In the genomic region with DNA sequence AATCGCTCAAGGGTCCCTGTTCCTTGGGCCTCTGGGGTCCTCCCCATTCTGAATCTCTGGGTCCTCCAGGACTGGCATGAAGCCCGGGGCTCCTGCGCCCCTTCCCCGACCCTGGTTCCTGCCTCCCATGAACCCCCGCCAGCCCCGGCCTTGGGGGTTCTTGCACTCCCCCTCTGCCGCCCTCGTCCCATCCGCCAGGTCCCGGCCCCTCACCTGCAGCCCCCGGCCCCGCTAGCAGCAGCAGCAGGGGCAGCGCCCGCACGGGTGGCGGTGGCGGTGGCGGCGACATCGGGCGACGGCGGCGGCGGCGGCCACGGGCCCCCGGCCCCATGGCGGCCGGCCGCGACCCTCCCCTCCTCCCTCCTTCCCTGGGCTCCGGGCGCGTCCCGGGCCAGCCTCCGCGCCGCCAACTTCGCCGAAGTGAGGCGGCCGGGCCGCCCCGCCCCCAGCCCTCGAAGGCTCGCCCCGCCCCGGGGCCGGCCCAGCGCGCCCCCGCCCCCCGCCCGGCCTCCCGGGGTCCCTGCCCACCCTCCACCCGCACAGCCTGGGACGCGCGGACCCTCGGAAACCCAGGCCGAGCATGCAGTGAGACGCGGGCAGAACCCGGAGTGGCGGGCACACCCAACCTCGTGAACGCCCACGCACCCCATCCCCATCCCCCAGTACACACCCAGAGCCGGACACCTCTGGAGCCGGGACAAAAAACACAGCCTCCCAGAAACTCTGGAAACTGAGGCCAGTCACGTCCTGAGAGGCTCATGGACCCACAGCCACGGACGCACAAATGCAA, we compare ENCODE assay signal across 8 cellular contexts. TPM values are rescaled to one million over a fixed set of nuclear protein-coding genes. Genes with fewer than 3 reads are reported as not detected.
DNase-seq lines count a peak whose midpoint lies in the region; ATAC-seq, FAIRE-seq and TF ChIP-seq lines count a peak whose summit lies in the region.

A gene (minus strand): TSS at position 421 of the 790 bp plus-strand sequence. CDS start 90 bp downstream, at position 331.

- no peak for TF ChIP-seq RAD21 in A549 (conservative IDR thresholded peaks at IDR 0.05 in 1 of 2, IDR thresholded peaks at IDR 0.05 in 1 of 2)

- H3K4me3 Mint-ChIP-seq in endothelial cell (ENCODE audit: unreplicated experiment), result peak within 1 kb of the TSS; percentile 86
- peak within 1 kb of the TSS in 7 of 8 donors; percentile 71 to 88 (median 79) for H3K4me3 Mint-ChIP-seq in naive B cell

- peak within 1 kb of the TSS; percentile 67 to 96 for H3K27ac ChIP-seq in A549

- no peak for DNase-seq in A549 (ENCODE audit: low read depth in 1 of 2, low spot score in 1 of 2)
- no peak for DNase-seq in Jurkat, Clone E6-1 (ENCODE audit: low read depth, low spot score)
- DNase-seq in endothelial cell (ENCODE audit: low spot score), result peak; percentile 52
- DNase-seq in naive B cell, result no peak
- DNase-seq in NCI-H187 (lab: John Stamatoyannopoulos, UW), result no peak
- DNase-seq in hippocampal formation (lab: John Stamatoyannopoulos, UW), result no peak

- TF ChIP-seq EP300 in A549 (IDR thresholded peaks at IDR 0.05), result no peak

- no peak for FAIRE-seq in A549 (lab: Jason Lieb, UNC)

- peaks cover 10% of the 10 kb centered on the region for H3K27me3 Mint-ChIP-seq in endothelial cell (ENCODE audit: unreplicated experiment)
- peaks cover 39 to 69% (median 54%) of the 10 kb centered on the region in 3 donors for H3K27me3 Mint-ChIP-seq in naive B cell

- POLR2A ChIA-PET in A549 (lab: Yijun Ruan, JAX), result no interaction called here

- CTCF ChIA-PET in A549 (lab: Yijun Ruan, JAX), result interaction anchor here (1.3 kb wide), 1 partner anchor 18 kb away, joined by 3 read pairs; no protein-coding TSS in a partner anchor

- TF ChIP-seq POLR2A in A549 (IDR thresholded peaks at IDR 0.05; ENCODE audit: low read length), result no peak

- H3K36me3 Mint-ChIP-seq in endothelial cell (ENCODE audit: low read depth, unreplicated experiment), result peaks cover 20% of the 10 kb centered on the region
- H3K36me3 Mint-ChIP-seq in naive B cell, result peaks cover 0 to 15% of the 10 kb centered on the region in 2 donors

- H3K4me1 ChIP-seq in A549, result peaks cover 18% of the 10 kb centered on the region

- H3K27ac Mint-ChIP-seq in endothelial cell (ENCODE audit: unreplicated experiment) (no peak within 1 kb of the TSS), naive B cell (peak within 1 kb of the TSS in 1 of 6 donors; percentile 67)

- H3K4me1 Mint-ChIP-seq in endothelial cell (ENCODE audit: unreplicated experiment), result peaks cover 8% of the 10 kb centered on the region
- H3K4me1 Mint-ChIP-seq in naive B cell, result peaks cover 14 to 28% (median 15%) of the 10 kb centered on the region in 3 donors

- H3K4me3 ChIP-seq in A549, result peak within 1 kb of the TSS; percentile 68
- H3K4me3 ChIP-seq in Jurkat, Clone E6-1 (ENCODE audit: low read length), result peak within 1 kb of the TSS; percentile 75

- TF ChIP-seq CTCF in A549 (IDR thresholded peaks at IDR 0.05), result no peak
- no peak for TF ChIP-seq CTCF in endothelial cell (IDR thresholded peaks at IDR 0.05; ENCODE audit: unreplicated experiment)

- no peaks in the 10 kb centered on the region for H3K9me3 ChIP-seq in A549

- 65% methylated on average over 3 of the region's 74 CpGs for WGBS in A549 (ENCODE audit: missing lambda C conversion rate)

- ATAC-seq in A549 (peak in 1 of 2 experiments; percentile 45; a peak in 1 of 6 replicates), naive B cell (ENCODE audit: low read depth in 2 of 2) (no peak), HG02610 (IDR thresholded peaks at IDR 0.05; ENCODE audit: unreplicated experiment) (no peak), HG03460 (IDR thresholded peaks at IDR 0.05; ENCODE audit: unreplicated experiment) (no peak)

- peak within 1 kb of the TSS; percentile 80 for H3K4me2 ChIP-seq in A549

- no peaks in the 10 kb centered on the region for H3K9me3 Mint-ChIP-seq in endothelial cell (ENCODE audit: unreplicated experiment)
- H3K9me3 Mint-ChIP-seq in naive B cell, result peaks cover 0 to 2% (median 0%) of the 10 kb centered on the region in 7 donors

TF ChIP-seq in A549, 52 proteins besides CTCF, POLR2A, EP300 and RAD21:
- no peak for TF ChIP-seq FOSB (CRISPR knock-in tag; IDR thresholded peaks at IDR 0.05)
- TF ChIP-seq NFE2L2 (conservative IDR thresholded peaks at IDR 0.05; ENCODE audit: low read length), result no peak
- no peak for TF ChIP-seq CEBPB (IDR thresholded peaks at IDR 0.05)
- no peak for TF ChIP-seq JUN (IDR thresholded peaks at IDR 0.05)
- TF ChIP-seq HOXB13 (CRISPR knock-in tag; IDR thresholded peaks at IDR 0.05; ENCODE audit: low read depth), result no peak
- no peak for TF ChIP-seq HDAC2 (IDR thresholded peaks at IDR 0.05)
- no peak for TF ChIP-seq ZFP36 (IDR thresholded peaks at IDR 0.05; ENCODE audit: borderline replicate concordance, partially characterized antibody)
- TF ChIP-seq POLR2AphosphoS2 (conservative IDR thresholded peaks at IDR 0.05; ENCODE audit: low read length), result no peak
- no peak for TF ChIP-seq SREBF2 (IDR thresholded peaks at IDR 0.05)
- TF ChIP-seq JUNB (IDR thresholded peaks at IDR 0.05), result no peak
- TF ChIP-seq CBX8 (IDR thresholded peaks at IDR 0.05), result no peak
- TF ChIP-seq, protein P1, sequence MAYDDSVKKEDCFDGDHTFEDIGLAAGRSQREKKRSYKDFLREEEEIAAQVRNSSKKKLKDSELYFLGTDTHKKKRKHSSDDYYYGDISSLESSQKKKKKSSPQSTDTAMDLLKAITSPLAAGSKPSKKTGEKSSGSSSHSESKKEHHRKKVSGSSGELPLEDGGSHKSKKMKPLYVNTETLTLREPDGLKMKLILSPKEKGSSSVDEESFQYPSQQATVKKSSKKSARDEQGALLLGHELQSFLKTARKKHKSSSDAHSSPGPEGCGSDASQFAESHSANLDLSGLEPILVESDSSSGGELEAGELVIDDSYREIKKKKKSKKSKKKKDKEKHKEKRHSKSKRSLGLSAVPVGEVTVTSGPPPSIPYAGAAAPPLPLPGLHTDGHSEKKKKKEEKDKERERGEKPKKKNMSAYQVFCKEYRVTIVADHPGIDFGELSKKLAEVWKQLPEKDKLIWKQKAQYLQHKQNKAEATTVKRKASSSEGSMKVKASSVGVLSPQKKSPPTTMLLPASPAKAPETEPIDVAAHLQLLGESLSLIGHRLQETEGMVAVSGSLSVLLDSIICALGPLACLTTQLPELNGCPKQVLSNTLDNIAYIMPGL (CRISPR knock-in tag; IDR thresholded peaks at IDR 0.05; ENCODE audit: borderline replicate concordance), result no peak
- TF ChIP-seq FOSL2 (IDR thresholded peaks at IDR 0.05), result no peak
- TF ChIP-seq FOSL2 (CRISPR knock-in tag; IDR thresholded peaks at IDR 0.05), result no peak
- no peak for TF ChIP-seq CHD4 (IDR thresholded peaks at IDR 0.05; ENCODE audit: borderline replicate concordance)
- TF ChIP-seq ZNF302 (CRISPR knock-in tag; IDR thresholded peaks at IDR 0.05), result no peak
- TF ChIP-seq, protein P2, sequence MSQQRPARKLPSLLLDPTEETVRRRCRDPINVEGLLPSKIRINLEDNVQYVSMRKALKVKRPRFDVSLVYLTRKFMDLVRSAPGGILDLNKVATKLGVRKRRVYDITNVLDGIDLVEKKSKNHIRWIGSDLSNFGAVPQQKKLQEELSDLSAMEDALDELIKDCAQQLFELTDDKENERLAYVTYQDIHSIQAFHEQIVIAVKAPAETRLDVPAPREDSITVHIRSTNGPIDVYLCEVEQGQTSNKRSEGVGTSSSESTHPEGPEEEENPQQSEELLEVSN (IDR thresholded peaks at IDR 0.05; ENCODE audit: borderline replicate concordance, low read depth), result no peak
- TF ChIP-seq ESRRA (IDR thresholded peaks at IDR 0.05; ENCODE audit: borderline replicate concordance, low read length), result no peak
- no peak for TF ChIP-seq ZC3H11A (IDR thresholded peaks at IDR 0.05)

RNA-seq across cellular contexts. Expression of the gene that starts here (rescaled TPM):
- polyA plus RNA-seq in A549 (2011; rRNA removed) (14.7 and 21.3 TPM in 2 replicates), A549 (2017; fragmentation: RNase III; extraction: RNeasy Plus Mini Kit Qiagen cat#74134 plus additional on column Dnase treatment) (6.4 to 9.5 TPM (median 6.9 TPM) in 3 replicates), naive B cell (ENCODE audit: low read depth in 6 of 6) (not detected)
- 10.3 and 14.2 TPM in 2 replicates for polyA plus RNA-seq in A549 (2012; cell fraction: cytosol; rRNA removed)
- polyA plus RNA-seq in A549 (2012; cell fraction: nucleus; rRNA removed), result 21.9 and 40.9 TPM in 2 replicates
- polyA minus RNA-seq in A549 (2011; rRNA and poly(A)+ RNA removed), result 46.6 and 49.9 TPM in 2 replicates
- 18.3 TPM for polyA plus RNA-seq in Jurkat, Clone E6-1 (2012; ENCODE audit: insufficient read depth, insufficient read length)
- total RNA-seq in endothelial cell (ENCODE audit: unreplicated experiment), result 96.8 TPM

Comparison
In these comparisons a context has a peak if more than half of its experiments do, and no peak if none do; other contexts are left out.
1. RNA of the gene that starts here (polyA plus RNA-seq): 6.4 to 40.9 TPM in A549; not detected in naive B cell; every median in the first group is over 4 times any median in the second.